12 cellular contexts compared by ENCODE assay signal in genomic region chr1:36183309-36183856, GRCh38. TPM values are rescaled to one million over a fixed set of nuclear protein-coding genes. Genes with fewer than 3 reads are reported as not detected.
DNase-seq lines count a peak whose midpoint lies in the region; ATAC-seq, FAIRE-seq and TF ChIP-seq lines count a peak whose summit lies in the region.
"Had no signal": no experiment of that assay in that cellular context is flagged by ENCODE, and none has a peak within 500 bp of the region (broad histone marks: within the 10 kb centered on the region; RNA-seq: fewer than 3 reads in every experiment).

No MANE protein-coding gene starts in this region.

- H3K79me2 ChIP-seq in keratinocyte (ENCODE audit: control insufficient read depth, insufficient read depth, low read length) (peaks cover 3% of the 10 kb centered on the region), MM.1S (ENCODE audit: low read length) (no peaks in the 10 kb centered on the region)

- no peaks in the 10 kb centered on the region for H3K9me3 Mint-ChIP-seq in activated naive CD8-positive, alpha-beta T cell treated with anti-CD3 and anti-CD28 coated beads for 36 hours
- H3K9me3 Mint-ChIP-seq: activated T-cell treated with anti-CD3 and anti-CD28 coated beads, Interleukin-2, amount 50 U/mL, for 72 hours had no signal

- intact Hi-C loops in left ventricle myocardium inferior (cut with micrococcal nuclease) (no loop called here), heart right ventricle (cut with DNase I) (loop anchor here in 3 of 10 donors (10.0 kb wide), 2 partner anchors 79 to 101 kb away; no protein-coding TSS in a partner anchor), vagina (cut with DNase I) (no loop called here)

- 48 to 59% methylated on average over 2 of the region's 2 CpGs for WGBS in heart right ventricle, 2 donors

- no peak overlapping the region for H2AFZ ChIP-seq in keratinocyte (ENCODE audit: control insufficient read depth, low read length)
- no peak overlapping the region for H2AFZ ChIP-seq in MM.1S (ENCODE audit: low read length)

- no peak for TF ChIP-seq POLR2A in vagina (IDR thresholded peaks at IDR 0.05)

- H3K9me1 ChIP-seq in keratinocyte (ENCODE audit: control insufficient read depth, extremely low read depth, insufficient read depth, low read length), result no peaks in the 10 kb centered on the region

- H4K20me1 ChIP-seq in keratinocyte (ENCODE audit: control insufficient read depth, extremely low read depth, insufficient read depth, low read length) (peaks cover 5% of the 10 kb centered on the region), MM.1S (ENCODE audit: insufficient read depth, low read length) (no peaks in the 10 kb centered on the region)

- H3K9ac ChIP-seq in keratinocyte (ENCODE audit: control insufficient read depth, extremely low read depth, insufficient read depth, low read length) (no peak overlapping the region), MM.1S (ENCODE audit: low read length) (no peak overlapping the region)

- peaks cover 3% of the 10 kb centered on the region for H3K4me1 Mint-ChIP-seq in activated naive CD8-positive, alpha-beta T cell treated with anti-CD3 and anti-CD28 coated beads for 36 hours

- no peaks in the 10 kb centered on the region for H3F3A ChIP-seq in MM.1S (ENCODE audit: insufficient read depth, low read length)

- peak; percentile 52 for FAIRE-seq in keratinocyte (lab: Jason Lieb, UNC)
- FAIRE-seq: endometrium had no signal

- H3K27me3 ChIP-seq in left ventricle myocardium inferior (ENCODE audit: low read depth) (no peaks in the 10 kb centered on the region), heart right ventricle (no peaks in the 10 kb centered on the region), keratinocyte (ENCODE audit: control insufficient read depth, extremely low read depth, insufficient read depth, low read length) (no peaks in the 10 kb centered on the region), vagina (no peaks in the 10 kb centered on the region), MM.1S (replicated peaks; ENCODE audit: insufficient read depth, low read length) (no peaks in the 10 kb centered on the region)

- H3K4me2 ChIP-seq in keratinocyte (ENCODE audit: control insufficient read depth, extremely low read depth, insufficient read depth, low read depth, low read length) (no peak overlapping the region), MM.1S (ENCODE audit: low read depth, low read length) (no peak overlapping the region)

- H3K27ac Mint-ChIP-seq in activated naive CD8-positive, alpha-beta T cell treated with anti-CD3 and anti-CD28 coated beads for 36 hours, result peak overlapping the region; percentile 5

- dilution Hi-C loops in keratinocyte (cut with MboI; ENCODE audit: extremely low pct_ligation_motif_present, low sequenced_read_pairs), result no loop called here

- no peaks in the 10 kb centered on the region for H3K27me3 Mint-ChIP-seq in activated naive CD8-positive, alpha-beta T cell treated with anti-CD3 and anti-CD28 coated beads for 36 hours

- no peak for ATAC-seq in heart right ventricle
- no peak for ATAC-seq in GM18502 (IDR thresholded peaks at IDR 0.05; ENCODE audit: poor library complexity, unreplicated experiment)
- ATAC-seq: activated T-cell treated with anti-CD3 and anti-CD28 coated beads, Interleukin-2, amount 50 U/mL, for 72 hours had no signal

- H3K36me3 Mint-ChIP-seq in activated naive CD8-positive, alpha-beta T cell treated with anti-CD3 and anti-CD28 coated beads for 36 hours, result peaks cover 18% of the 10 kb centered on the region

- H3K4me1 ChIP-seq in left ventricle myocardium inferior, result peaks cover 24% of the 10 kb centered on the region
- H3K4me1 ChIP-seq in heart right ventricle, result peaks cover 0 to 39% (median 12%) of the 10 kb centered on the region in 9 donors
- H3K4me1 ChIP-seq in keratinocyte (ENCODE audit: control insufficient read depth, extremely low read depth, insufficient read depth, low read length), result peaks cover 10% of the 10 kb centered on the region
- H3K4me1 ChIP-seq in vagina, result peaks cover 8% of the 10 kb centered on the region
- H3K4me1 ChIP-seq in MM.1S (ENCODE audit: low read length), result peaks cover 4% of the 10 kb centered on the region

- H3K36me3 ChIP-seq in left ventricle myocardium inferior (peaks cover 36% of the 10 kb centered on the region), heart right ventricle (peaks cover 0 to 47% (median 30%) of the 10 kb centered on the region in 9 donors), keratinocyte (ENCODE audit: control insufficient read depth in 2 of 2, extremely low read depth in 1 of 2, insufficient read depth in 2 of 2, low read length in 2 of 2) (peaks cover 25 to 32% of the 10 kb centered on the region in 2 experiments), vagina (peaks cover 0 to 26% of the 10 kb centered on the region in 2 donors), MM.1S (replicated peaks; ENCODE audit: insufficient read depth, low read length) (no peaks in the 10 kb centered on the region)

- H3K9me3 ChIP-seq in left ventricle myocardium inferior (replicated peaks), result no peaks in the 10 kb centered on the region
- no peaks in the 10 kb centered on the region for H3K9me3 ChIP-seq in heart right ventricle
- no peaks in the 10 kb centered on the region for H3K9me3 ChIP-seq in keratinocyte (ENCODE audit: control insufficient read depth, low read depth, low read length)
- no peaks in the 10 kb centered on the region for H3K9me3 ChIP-seq in vagina
- no peaks in the 10 kb centered on the region for H3K9me3 ChIP-seq in MM.1S (replicated peaks; ENCODE audit: insufficient read depth, low read length)

- H3K27ac ChIP-seq in left ventricle myocardium inferior (replicated peaks), result peak overlapping the region; percentile 11
- peak overlapping the region in 5 of 10 donors; percentile 3 to 35 (median 24) for H3K27ac ChIP-seq in heart right ventricle
- H3K27ac ChIP-seq in keratinocyte (ENCODE audit: control insufficient read depth, insufficient read depth, low read length), result no peak overlapping the region
- H3K27ac ChIP-seq in vagina, result peak overlapping the region; percentile 10
- no peak overlapping the region for H3K27ac ChIP-seq in MM.1S (ENCODE audit: low read length)

- H3K9me2 ChIP-seq in MM.1S (replicated peaks; ENCODE audit: insufficient read depth, low read length), result no peaks in the 10 kb centered on the region

- no peak overlapping the region for H3K4me3 ChIP-seq in left ventricle myocardium inferior
- no peak overlapping the region for H3K4me3 ChIP-seq in heart right ventricle
- H3K4me3 ChIP-seq in keratinocyte (ENCODE audit: control insufficient read depth in 2 of 3, extremely low read depth in 1 of 3, insufficient read depth in 2 of 3, low read depth in 1 of 3, low read length in 3 of 3), result no peak overlapping the region
- H3K4me3 ChIP-seq in vagina, result no peak overlapping the region
- no peak overlapping the region for H3K4me3 ChIP-seq in MM.1S (ENCODE audit: low read length)

- DNase-seq in left ventricle myocardium inferior (no peak), heart right ventricle (no peak), keratinocyte (ENCODE audit: low read depth, low spot score) (no peak), vagina (ENCODE audit: extremely low spot score in 2 of 2) (no peak), MM.1S (no peak), NCI-H1694 (lab: John Stamatoyannopoulos, UW) (no peak)
- DNase-seq in activated naive CD8-positive, alpha-beta T cell treated with anti-CD3 and anti-CD28 coated beads for 36 hours, result no peak
- DNase-seq: activated T-cell treated with anti-CD3 and anti-CD28 coated beads, Interleukin-2, amount 50 U/mL, for 72 hours; NCI-H2227 treated with DMSO at 0.1 percent for 48 hours; T-helper 2 cell had no signal

- no peak overlapping the region for H3K4me3 Mint-ChIP-seq in activated naive CD8-positive, alpha-beta T cell treated with anti-CD3 and anti-CD28 coated beads for 36 hours
- H3K4me3 Mint-ChIP-seq: activated T-cell treated with anti-CD3 and anti-CD28 coated beads, Interleukin-2, amount 50 U/mL, for 72 hours had no signal

- TF ChIP-seq CTCF in left ventricle myocardium inferior (IDR thresholded peaks at IDR 0.05; ENCODE audit: borderline replicate concordance) (no peak), heart right ventricle (IDR thresholded peaks at IDR 0.05) (no peak), keratinocyte (optimal IDR thresholded peaks at IDR 0.05 in 1 of 3, IDR thresholded peaks at IDR 0.05 in 1 of 3, conservative IDR thresholded peaks at IDR 0.05 in 1 of 3; ENCODE audit: extremely low read depth in 1 of 3, insufficient read depth in 2 of 3, low read length in 3 of 3) (no peak), vagina (IDR thresholded peaks at IDR 0.05) (no peak), MM.1S (IDR thresholded peaks at IDR 0.05; ENCODE audit: low read length) (no peak)

RNA-seq across cellular contexts. Expression of gene MAP7D1, which starts 27.4 kb away (rescaled TPM):
- total RNA-seq in left ventricle myocardium inferior (363 TPM), heart right ventricle (100 to 1,000 TPM; 277 to 364 (median 325) TPM), vagina (93.8 TPM)
- polyA plus RNA-seq in heart right ventricle (100 to 1,000 TPM; 176 to 225 TPM), keratinocyte (75.0 to 168 TPM (median 84.4 TPM) in 3 replicates)
- 100 to 1,000 TPM; 158 to 168 TPM for total RNA-seq in activated naive CD8-positive, alpha-beta T cell treated with anti-CD3 and anti-CD28 coated beads for 36 hours
- 232 TPM for polyA plus RNA-seq in keratinocyte (2011; ENCODE audit: low read depth)
- polyA plus RNA-seq in keratinocyte (2011; cell fraction: cytosol; rRNA removed), result 78.2 and 125 TPM in 2 replicates
- 171 and 172 TPM in 2 replicates for polyA plus RNA-seq in keratinocyte (2011; cell fraction: nucleus; rRNA removed)
- polyA plus RNA-seq in keratinocyte (2012; ENCODE audit: low replicate concordance), result 165 and 219 TPM in 2 replicates
- polyA minus RNA-seq in keratinocyte, result 61.2 to 253 TPM (median 62.4 TPM) in 3 replicates
- 213 TPM for polyA minus RNA-seq in keratinocyte (2011; cell fraction: cytosol; rRNA and poly(A)+ RNA removed)
- polyA minus RNA-seq in keratinocyte (2011; cell fraction: nucleus; rRNA and poly(A)+ RNA removed), result 86.6 and 113 TPM in 2 replicates

RNA-seq across cellular contexts. Expression of gene TRAPPC3, which starts 34.1 kb away (rescaled TPM):
- total RNA-seq in left ventricle myocardium inferior (54.6 TPM), heart right ventricle (10 to 100 TPM; 41.6 to 62.6 (median 48.4) TPM), vagina (52.1 TPM)
- polyA plus RNA-seq in heart right ventricle (10 to 100 TPM; 33.6 to 73.8 TPM), keratinocyte (145 to 173 TPM (median 169 TPM) in 3 replicates)
- total RNA-seq in activated naive CD8-positive, alpha-beta T cell treated with anti-CD3 and anti-CD28 coated beads for 36 hours, result 10 to 100 TPM; 58.0 to 59.4 TPM
- polyA plus RNA-seq in keratinocyte (2011; ENCODE audit: low read depth), result 97.0 TPM
- 145 and 218 TPM in 2 replicates for polyA plus RNA-seq in keratinocyte (2011; cell fraction: cytosol; rRNA removed)
- polyA plus RNA-seq in keratinocyte (2011; cell fraction: nucleus; rRNA removed), result 115 TPM in 2 replicates
- 105 and 147 TPM in 2 replicates for polyA plus RNA-seq in keratinocyte (2012; ENCODE audit: low replicate concordance)
- polyA minus RNA-seq in keratinocyte, result 18.6 to 56.0 TPM (median 55.2 TPM) in 3 replicates
- polyA minus RNA-seq in keratinocyte (2011; cell fraction: cytosol; rRNA and poly(A)+ RNA removed), result 210 TPM
- polyA minus RNA-seq in keratinocyte (2011; cell fraction: nucleus; rRNA and poly(A)+ RNA removed), result 24.0 and 30.9 TPM in 2 replicates

RNA-seq across cellular contexts. Expression of gene THRAP3, which starts 40.9 kb away (rescaled TPM):
- total RNA-seq in left ventricle myocardium inferior (59.0 TPM), heart right ventricle (100 to 1,000 TPM in 5 of 10 donors, 10 to 100 TPM in 5; 85.3 to 109 (median 100) TPM), vagina (57.7 TPM)
- polyA plus RNA-seq in heart right ventricle (10 to 100 TPM; 22.8 to 35.1 TPM), keratinocyte (58.4 to 79.6 TPM (median 76.1 TPM) in 3 replicates)
- 100 to 1,000 TPM; 159 TPM for total RNA-seq in activated naive CD8-positive, alpha-beta T cell treated with anti-CD3 and anti-CD28 coated beads for 36 hours
- 85.5 TPM for polyA plus RNA-seq in keratinocyte (2011; ENCODE audit: low read depth)
- 34.3 and 59.9 TPM in 2 replicates for polyA plus RNA-seq in keratinocyte (2011; cell fraction: cytosol; rRNA removed)
- polyA plus RNA-seq in keratinocyte (2011; cell fraction: nucleus; rRNA removed), result 91.9 and 96.0 TPM in 2 replicates
- polyA plus RNA-seq in keratinocyte (2012; ENCODE audit: low replicate concordance), result 42.0 and 71.2 TPM in 2 replicates
- 57.2 to 113 TPM (median 65.5 TPM) in 3 replicates for polyA minus RNA-seq in keratinocyte
- polyA minus RNA-seq in keratinocyte (2011; cell fraction: cytosol; rRNA and poly(A)+ RNA removed), result 32.4 TPM
- polyA minus RNA-seq in keratinocyte (2011; cell fraction: nucleus; rRNA and poly(A)+ RNA removed), result 65.9 and 114 TPM in 2 replicates

RNA-seq across cellular contexts. Expression of gene COL8A2, which starts 58.4 kb away (rescaled TPM):
- total RNA-seq in left ventricle myocardium inferior, result 1.2 TPM
- 1 to 10 TPM in 3 of 10 donors, under 1 TPM in 7; 0.53 to 2.0 (median 0.73) TPM for total RNA-seq in heart right ventricle
- under 1 TPM; 0.58 to 0.80 TPM for polyA plus RNA-seq in heart right ventricle
- 1 to 10 TPM; 1.8 to 1.9 TPM for total RNA-seq in activated naive CD8-positive, alpha-beta T cell treated with anti-CD3 and anti-CD28 coated beads for 36 hours
- polyA plus RNA-seq in keratinocyte, result 0.09 to 0.28 TPM (median 0.23 TPM) in 3 replicates
- polyA plus RNA-seq in keratinocyte (2011; ENCODE audit: low read depth), result 0.06 TPM
- polyA plus RNA-seq in keratinocyte (2011; cell fraction: cytosol; rRNA removed), result 0.05 and 0.06 TPM in 2 replicates
- 0.38 and 0.63 TPM in 2 replicates for polyA plus RNA-seq in keratinocyte (2011; cell fraction: nucleus; rRNA removed)
- 0.18 and 0.39 TPM in 2 replicates for polyA plus RNA-seq in keratinocyte (2012; ENCODE audit: low replicate concordance)
- 0.06 to 1.1 TPM (median 0.30 TPM) in 3 replicates for polyA minus RNA-seq in keratinocyte
- not detected for polyA minus RNA-seq in keratinocyte (2011; cell fraction: cytosol; rRNA and poly(A)+ RNA removed)
- polyA minus RNA-seq in keratinocyte (2011; cell fraction: nucleus; rRNA and poly(A)+ RNA removed), result 0.53 and 0.54 TPM in 2 replicates
- total RNA-seq in vagina, result 6.4 TPM

Comparison
In these comparisons a context has a peak if more than half of its experiments do, and no peak if none do; other contexts are left out.
1. H3K27ac ChIP-seq: peak in left ventricle myocardium inferior (single experiment) and vagina (single experiment); none in keratinocyte (single experiment) and MM.1S (single experiment).